In the genomic region with DNA sequence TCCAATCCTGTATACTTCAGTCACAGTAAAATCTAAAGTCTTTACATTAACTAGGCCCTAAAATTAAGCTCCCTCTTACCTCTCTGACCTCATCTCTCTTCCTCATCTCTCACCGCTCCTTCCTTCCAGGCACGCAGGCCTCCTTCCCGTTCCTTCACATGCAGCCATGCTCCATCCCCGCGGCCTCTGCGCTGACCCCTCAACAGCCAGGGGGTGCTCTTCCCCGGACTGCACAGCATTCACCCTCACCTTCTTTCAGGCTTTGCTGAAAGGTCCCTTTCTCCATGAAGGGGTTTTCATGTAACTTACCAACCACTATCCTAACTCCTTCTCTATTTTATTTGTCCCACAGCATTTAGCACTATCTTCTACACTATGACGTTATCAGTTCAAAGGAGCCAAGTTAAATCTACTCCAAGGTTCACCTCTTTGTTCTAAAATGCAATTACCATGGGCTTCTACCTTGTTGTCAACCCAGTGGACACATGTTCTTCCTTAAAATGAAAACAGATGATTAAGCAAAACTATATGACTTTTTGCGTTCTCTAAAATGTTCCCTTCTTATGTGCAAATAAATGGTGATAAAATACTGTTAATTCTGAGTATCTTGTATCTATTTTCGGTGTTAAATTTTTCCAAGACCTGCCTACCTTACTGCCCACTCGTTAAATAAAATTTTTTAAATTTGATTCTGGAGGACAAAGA, we compare ENCODE assay signal across 9 cellular contexts. TPM values are rescaled to one million over a fixed set of nuclear protein-coding genes. Genes with fewer than 3 reads are reported as not detected.
A peak's percentile ranks its signal among the peaks of the same experiment; 100 is the strongest.
DNase-seq lines count a peak whose midpoint lies in the region; ATAC-seq and TF ChIP-seq lines count a peak whose summit lies in the region.
"Had no signal": no experiment of that assay in that cellular context is flagged by ENCODE, and none has a peak within 500 bp of the region (broad histone marks: within the 10 kb centered on the region; RNA-seq: fewer than 3 reads in every experiment).

No MANE protein-coding gene starts in this region.

- no peak for TF ChIP-seq CTCF in WTC11 (IDR thresholded peaks at IDR 0.05)

- peak; percentile 100 for ATAC-seq in WTC11
- peak; percentile 68 for ATAC-seq in left ventricle myocardium superior
- ATAC-seq in stimulated activated memory B cell treated with anti-CD40 and anti-IgM and Interleukin-4, amounts not matched to agents 10 μg/mL and 1 μg/mL and 100 μg/mL, for 72 hours, result peak; percentile 41
- no peak for ATAC-seq in HG02938 (IDR thresholded peaks at IDR 0.05; ENCODE audit: unreplicated experiment)

- no peaks in the 10 kb centered on the region for H3K9me3 ChIP-seq in effector memory CD4-positive, alpha-beta T cell (ENCODE audit: control insufficient read depth, low read length)
- H3K9me3 ChIP-seq: colonic mucosa had no signal

- H3K4me3 ChIP-seq in H7 (ENCODE audit: insufficient read depth, low read depth, low read length), result no peak overlapping the region
- H3K4me3 ChIP-seq in effector memory CD4-positive, alpha-beta T cell (ENCODE audit: insufficient read depth, low read depth, low read length, poor library complexity, severe bottlenecking), result no peak overlapping the region
- H3K4me3 ChIP-seq: colonic mucosa had no signal

- no peaks in the 10 kb centered on the region for H3K27me3 ChIP-seq in H7 (ENCODE audit: control insufficient read depth, insufficient read depth, low read length)
- H3K27me3 ChIP-seq in effector memory CD4-positive, alpha-beta T cell (replicated peaks; ENCODE audit: control insufficient read depth, insufficient read depth, low read length, poor library complexity, severe bottlenecking), result no peaks in the 10 kb centered on the region
- H3K27me3 ChIP-seq: colonic mucosa had no signal

- peaks cover 7% of the 10 kb centered on the region for H3K4me1 ChIP-seq in effector memory CD4-positive, alpha-beta T cell (ENCODE audit: control insufficient read depth, insufficient read depth, low read length, poor library complexity, severe bottlenecking)
- H3K4me1 ChIP-seq: colonic mucosa had no signal

- peak overlapping the region; percentile 1; the same call in 1 of the 2 replicates for H3K27ac Mint-ChIP-seq in WTC11
- peak overlapping the region; percentile 42 for H3K27ac Mint-ChIP-seq in stimulated activated memory B cell treated with anti-CD40 and anti-IgM and Interleukin-4, amounts not matched to agents 10 μg/mL and 1 μg/mL and 100 μg/mL, for 72 hours

- H3K27ac ChIP-seq in effector memory CD4-positive, alpha-beta T cell (ENCODE audit: insufficient read depth, low read length, poor library complexity, severe bottlenecking), result no peak overlapping the region
- H3K27ac ChIP-seq: colonic mucosa had no signal

- peaks cover 25% of the 10 kb centered on the region for H3K36me3 Mint-ChIP-seq in WTC11
- H3K36me3 Mint-ChIP-seq in stimulated activated memory B cell treated with anti-CD40 and anti-IgM and Interleukin-4, amounts not matched to agents 10 μg/mL and 1 μg/mL and 100 μg/mL, for 72 hours, result peaks cover 42% of the 10 kb centered on the region

- H3K36me3 ChIP-seq in H7 (replicated peaks; ENCODE audit: control insufficient read depth, insufficient read depth, low read length), result peaks cover 4% of the 10 kb centered on the region
- peaks cover 25% of the 10 kb centered on the region for H3K36me3 ChIP-seq in effector memory CD4-positive, alpha-beta T cell (ENCODE audit: control insufficient read depth, insufficient read depth, low read length)
- H3K36me3 ChIP-seq: colonic mucosa had no signal

- H3K9me3 Mint-ChIP-seq in WTC11, result peaks cover 8% of the 10 kb centered on the region
- H3K9me3 Mint-ChIP-seq in stimulated activated memory B cell treated with anti-CD40 and anti-IgM and Interleukin-4, amounts not matched to agents 10 μg/mL and 1 μg/mL and 100 μg/mL, for 72 hours, result peaks cover 6% of the 10 kb centered on the region

- CTCF ChIA-PET in WTC11 (lab: Charles Lee), result interaction anchor here (0.6 to 1.0 kb wide), 4 partner anchors 18 to 286 kb away, joined by 3 to 4 read pairs (median 3); no protein-coding TSS in a partner anchor

- intact Hi-C loops in left ventricle myocardium superior (cut with micrococcal nuclease), result no loop called here

- peak; percentile 78 for DNase-seq in H7
- DNase-seq in WTC11 (ENCODE audit: low spot score), result peak; percentile 67
- DNase-seq in left ventricle myocardium superior, result peak; percentile 56
- no peak for DNase-seq in effector memory CD4-positive, alpha-beta T cell
- DNase-seq in AG08396 (ENCODE audit: low spot score), result no peak
- DNase-seq: colonic mucosa, HCEC 1CT had no signal

- H3K4me1 Mint-ChIP-seq in WTC11, result peaks cover 4% of the 10 kb centered on the region; the same call in 1 of the 2 replicates
- peaks cover 17% of the 10 kb centered on the region for H3K4me1 Mint-ChIP-seq in stimulated activated memory B cell treated with anti-CD40 and anti-IgM and Interleukin-4, amounts not matched to agents 10 μg/mL and 1 μg/mL and 100 μg/mL, for 72 hours

- POLR2A ChIA-PET in WTC11 (lab: Charles Lee), result no interaction called here

- no peak overlapping the region for H3K4me3 Mint-ChIP-seq in WTC11
- no peak overlapping the region for H3K4me3 Mint-ChIP-seq in stimulated activated memory B cell treated with anti-CD40 and anti-IgM and Interleukin-4, amounts not matched to agents 10 μg/mL and 1 μg/mL and 100 μg/mL, for 72 hours

- no peaks in the 10 kb centered on the region for H3K27me3 Mint-ChIP-seq in WTC11 (ENCODE audit: low read depth)
- H3K27me3 Mint-ChIP-seq in stimulated activated memory B cell treated with anti-CD40 and anti-IgM and Interleukin-4, amounts not matched to agents 10 μg/mL and 1 μg/mL and 100 μg/mL, for 72 hours, result no peaks in the 10 kb centered on the region

TF ChIP-seq in WTC11, 78 proteins besides CTCF, POLR2A, EP300 and RAD21:
- no peak for TF ChIP-seq GRHL2 (CRISPR knock-in tag; IDR thresholded peaks at IDR 0.05; ENCODE audit: insufficient replicate concordance, severe bottlenecking)
- TF ChIP-seq, protein P1, sequence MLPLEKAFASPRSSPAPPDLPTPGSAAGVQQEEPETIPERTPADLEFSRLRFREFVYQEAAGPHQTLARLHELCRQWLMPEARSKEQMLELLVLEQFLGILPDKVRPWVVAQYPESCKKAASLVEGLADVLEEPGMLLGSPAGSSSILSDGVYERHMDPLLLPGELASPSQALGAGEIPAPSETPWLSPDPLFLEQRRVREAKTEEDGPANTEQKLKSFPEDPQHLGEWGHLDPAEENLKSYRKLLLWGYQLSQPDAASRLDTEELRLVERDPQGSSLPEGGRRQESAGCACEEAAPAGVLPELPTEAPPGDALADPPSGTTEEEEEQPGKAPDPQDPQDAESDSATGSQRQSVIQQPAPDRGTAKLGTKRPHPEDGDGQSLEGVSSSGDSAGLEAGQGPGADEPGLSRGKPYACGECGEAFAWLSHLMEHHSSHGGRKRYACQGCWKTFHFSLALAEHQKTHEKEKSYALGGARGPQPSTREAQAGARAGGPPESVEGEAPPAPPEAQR (CRISPR knock-in tag; IDR thresholded peaks at IDR 0.05), result no peak
- TF ChIP-seq PRRX2 (CRISPR knock-in tag; IDR thresholded peaks at IDR 0.05), result 0 out of 2 replicates have a peak, but pooled peaks have one; percentile 43

RNA-seq across cellular contexts. Expression of a gene that starts 57.8 kb away (rescaled TPM):
- total RNA-seq in H7 (2014; rRNA removed; shearing (Covaris generic)), result 2.4 and 12.8 TPM in 2 replicates
- total RNA-seq in WTC11 (2021), result 2.1 to 4.4 TPM (median 3.2 TPM) in 3 replicates
- total RNA-seq in left ventricle myocardium superior, result 9.2 TPM

Comparison
In these comparisons a context has a peak if more than half of its experiments do, and no peak if none do; other contexts are left out.
1. DNase-seq: peak in H7 (single experiment), WTC11 (single experiment) and left ventricle myocardium superior (single experiment); none in effector memory CD4-positive, alpha-beta T cell (0 of 3) and AG08396 (single experiment).